ENCODE assay signal across 2 cellular contexts in the genomic region with DNA sequence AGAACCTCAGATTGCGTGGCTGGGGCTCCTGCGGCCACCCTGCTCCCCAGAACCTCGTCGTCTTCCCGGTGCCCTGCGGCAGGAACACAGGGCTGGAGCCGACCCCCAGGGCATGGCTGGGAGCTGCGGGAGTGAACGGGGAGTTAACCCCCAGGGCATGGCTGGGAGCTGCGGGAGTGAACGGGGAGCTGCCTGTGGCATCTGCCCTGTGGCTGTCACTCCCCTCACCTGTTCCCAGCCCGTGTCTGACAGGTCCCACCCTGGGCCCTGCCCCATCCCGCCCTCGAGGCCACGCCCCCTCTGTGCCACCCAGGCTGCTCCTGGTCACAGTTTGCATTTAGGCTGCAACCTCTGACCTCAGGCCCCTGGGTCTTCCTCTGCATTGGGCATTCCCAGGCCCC.
TF ChIP-seq lines count a peak whose summit lies in the region.

No MANE protein-coding gene starts in this region.

TF ChIP-seq in HCT116, 20 proteins besides CTCF, POLR2A, EP300 and RAD21:
- TF ChIP-seq, protein P1, sequence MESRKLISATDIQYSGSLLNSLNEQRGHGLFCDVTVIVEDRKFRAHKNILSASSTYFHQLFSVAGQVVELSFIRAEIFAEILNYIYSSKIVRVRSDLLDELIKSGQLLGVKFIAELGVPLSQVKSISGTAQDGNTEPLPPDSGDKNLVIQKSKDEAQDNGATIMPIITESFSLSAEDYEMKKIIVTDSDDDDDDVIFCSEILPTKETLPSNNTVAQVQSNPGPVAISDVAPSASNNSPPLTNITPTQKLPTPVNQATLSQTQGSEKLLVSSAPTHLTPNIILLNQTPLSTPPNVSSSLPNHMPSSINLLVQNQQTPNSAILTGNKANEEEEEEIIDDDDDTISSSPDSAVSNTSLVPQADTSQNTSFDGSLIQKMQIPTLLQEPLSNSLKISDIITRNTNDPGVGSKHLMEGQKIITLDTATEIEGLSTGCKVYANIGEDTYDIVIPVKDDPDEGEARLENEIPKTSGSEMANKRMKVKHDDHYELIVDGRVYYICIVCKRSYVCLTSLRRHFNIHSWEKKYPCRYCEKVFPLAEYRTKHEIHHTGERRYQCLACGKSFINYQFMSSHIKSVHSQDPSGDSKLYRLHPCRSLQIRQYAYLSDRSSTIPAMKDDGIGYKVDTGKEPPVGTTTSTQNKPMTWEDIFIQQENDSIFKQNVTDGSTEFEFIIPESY (IDR thresholded peaks at IDR 0.05; ENCODE audit: extremely low read depth, insufficient replicate concordance, low read length), result no peak
- TF ChIP-seq FOSL1 (IDR thresholded peaks at IDR 0.05; ENCODE audit: low read depth) (no peak), MAX (IDR thresholded peaks at IDR 0.05) (no peak)

TF ChIP-seq in GM12878, 131 proteins besides CTCF, POLR2A, EP300 and RAD21:
- TF ChIP-seq MTA2 (IDR thresholded peaks at IDR 0.05; ENCODE audit: low read depth), result no peak
- no peak for TF ChIP-seq JUNB (IDR thresholded peaks at IDR 0.05)
- TF ChIP-seq, protein P2, sequence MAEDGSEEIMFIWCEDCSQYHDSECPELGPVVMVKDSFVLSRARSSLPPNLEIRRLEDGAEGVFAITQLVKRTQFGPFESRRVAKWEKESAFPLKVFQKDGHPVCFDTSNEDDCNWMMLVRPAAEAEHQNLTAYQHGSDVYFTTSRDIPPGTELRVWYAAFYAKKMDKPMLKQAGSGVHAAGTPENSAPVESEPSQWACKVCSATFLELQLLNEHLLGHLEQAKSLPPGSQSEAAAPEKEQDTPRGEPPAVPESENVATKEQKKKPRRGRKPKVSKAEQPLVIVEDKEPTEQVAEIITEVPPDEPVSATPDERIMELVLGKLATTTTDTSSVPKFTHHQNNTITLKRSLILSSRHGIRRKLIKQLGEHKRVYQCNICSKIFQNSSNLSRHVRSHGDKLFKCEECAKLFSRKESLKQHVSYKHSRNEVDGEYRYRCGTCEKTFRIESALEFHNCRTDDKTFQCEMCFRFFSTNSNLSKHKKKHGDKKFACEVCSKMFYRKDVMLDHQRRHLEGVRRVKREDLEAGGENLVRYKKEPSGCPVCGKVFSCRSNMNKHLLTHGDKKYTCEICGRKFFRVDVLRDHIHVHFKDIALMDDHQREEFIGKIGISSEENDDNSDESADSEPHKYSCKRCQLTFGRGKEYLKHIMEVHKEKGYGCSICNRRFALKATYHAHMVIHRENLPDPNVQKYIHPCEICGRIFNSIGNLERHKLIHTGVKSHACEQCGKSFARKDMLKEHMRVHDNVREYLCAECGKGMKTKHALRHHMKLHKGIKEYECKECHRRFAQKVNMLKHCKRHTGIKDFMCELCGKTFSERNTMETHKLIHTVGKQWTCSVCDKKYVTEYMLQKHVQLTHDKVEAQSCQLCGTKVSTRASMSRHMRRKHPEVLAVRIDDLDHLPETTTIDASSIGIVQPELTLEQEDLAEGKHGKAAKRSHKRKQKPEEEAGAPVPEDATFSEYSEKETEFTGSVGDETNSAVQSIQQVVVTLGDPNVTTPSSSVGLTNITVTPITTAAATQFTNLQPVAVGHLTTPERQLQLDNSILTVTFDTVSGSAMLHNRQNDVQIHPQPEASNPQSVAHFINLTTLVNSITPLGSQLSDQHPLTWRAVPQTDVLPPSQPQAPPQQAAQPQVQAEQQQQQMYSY (CRISPR knock-in tag; IDR thresholded peaks at IDR 0.05), result no peak
- TF ChIP-seq, protein P3, sequence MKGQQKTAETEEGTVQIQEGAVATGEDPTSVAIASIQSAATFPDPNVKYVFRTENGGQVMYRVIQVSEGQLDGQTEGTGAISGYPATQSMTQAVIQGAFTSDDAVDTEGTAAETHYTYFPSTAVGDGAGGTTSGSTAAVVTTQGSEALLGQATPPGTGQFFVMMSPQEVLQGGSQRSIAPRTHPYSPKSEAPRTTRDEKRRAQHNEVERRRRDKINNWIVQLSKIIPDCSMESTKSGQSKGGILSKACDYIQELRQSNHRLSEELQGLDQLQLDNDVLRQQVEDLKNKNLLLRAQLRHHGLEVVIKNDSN (IDR thresholded peaks at IDR 0.05; ENCODE audit: borderline replicate concordance, extremely low read length, insufficient read depth, low read depth, low read length), result no peak
- TF ChIP-seq MTA3 (IDR thresholded peaks at IDR 0.05; ENCODE audit: borderline replicate concordance, low read length), result no peak
- no peak for TF ChIP-seq MXI1 (IDR thresholded peaks at IDR 0.05; ENCODE audit: low read depth, low read length)
- no peak for TF ChIP-seq FOXK2 (IDR thresholded peaks at IDR 0.05)
- TF ChIP-seq HDAC6 (IDR thresholded peaks at IDR 0.05; ENCODE audit: unreplicated experiment), result no peak
- no peak for TF ChIP-seq SMC3 (IDR thresholded peaks at IDR 0.05; ENCODE audit: borderline replicate concordance, low read length)
- TF ChIP-seq LARP7 (IDR thresholded peaks at IDR 0.05), result no peak
- no peak for TF ChIP-seq PAX8 (IDR thresholded peaks at IDR 0.05)
- no peak for TF ChIP-seq MLLT1 (IDR thresholded peaks at IDR 0.05)
- no peak for TF ChIP-seq TARDBP (IDR thresholded peaks at IDR 0.05; ENCODE audit: borderline replicate concordance)
- TF ChIP-seq, protein P4, sequence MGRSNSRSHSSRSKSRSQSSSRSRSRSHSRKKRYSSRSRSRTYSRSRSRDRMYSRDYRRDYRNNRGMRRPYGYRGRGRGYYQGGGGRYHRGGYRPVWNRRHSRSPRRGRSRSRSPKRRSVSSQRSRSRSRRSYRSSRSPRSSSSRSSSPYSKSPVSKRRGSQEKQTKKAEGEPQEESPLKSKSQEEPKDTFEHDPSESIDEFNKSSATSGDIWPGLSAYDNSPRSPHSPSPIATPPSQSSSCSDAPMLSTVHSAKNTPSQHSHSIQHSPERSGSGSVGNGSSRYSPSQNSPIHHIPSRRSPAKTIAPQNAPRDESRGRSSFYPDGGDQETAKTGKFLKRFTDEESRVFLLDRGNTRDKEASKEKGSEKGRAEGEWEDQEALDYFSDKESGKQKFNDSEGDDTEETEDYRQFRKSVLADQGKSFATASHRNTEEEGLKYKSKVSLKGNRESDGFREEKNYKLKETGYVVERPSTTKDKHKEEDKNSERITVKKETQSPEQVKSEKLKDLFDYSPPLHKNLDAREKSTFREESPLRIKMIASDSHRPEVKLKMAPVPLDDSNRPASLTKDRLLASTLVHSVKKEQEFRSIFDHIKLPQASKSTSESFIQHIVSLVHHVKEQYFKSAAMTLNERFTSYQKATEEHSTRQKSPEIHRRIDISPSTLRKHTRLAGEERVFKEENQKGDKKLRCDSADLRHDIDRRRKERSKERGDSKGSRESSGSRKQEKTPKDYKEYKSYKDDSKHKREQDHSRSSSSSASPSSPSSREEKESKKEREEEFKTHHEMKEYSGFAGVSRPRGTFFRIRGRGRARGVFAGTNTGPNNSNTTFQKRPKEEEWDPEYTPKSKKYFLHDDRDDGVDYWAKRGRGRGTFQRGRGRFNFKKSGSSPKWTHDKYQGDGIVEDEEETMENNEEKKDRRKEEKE (IDR thresholded peaks at IDR 0.05), result no peak
- TF ChIP-seq, protein P5, sequence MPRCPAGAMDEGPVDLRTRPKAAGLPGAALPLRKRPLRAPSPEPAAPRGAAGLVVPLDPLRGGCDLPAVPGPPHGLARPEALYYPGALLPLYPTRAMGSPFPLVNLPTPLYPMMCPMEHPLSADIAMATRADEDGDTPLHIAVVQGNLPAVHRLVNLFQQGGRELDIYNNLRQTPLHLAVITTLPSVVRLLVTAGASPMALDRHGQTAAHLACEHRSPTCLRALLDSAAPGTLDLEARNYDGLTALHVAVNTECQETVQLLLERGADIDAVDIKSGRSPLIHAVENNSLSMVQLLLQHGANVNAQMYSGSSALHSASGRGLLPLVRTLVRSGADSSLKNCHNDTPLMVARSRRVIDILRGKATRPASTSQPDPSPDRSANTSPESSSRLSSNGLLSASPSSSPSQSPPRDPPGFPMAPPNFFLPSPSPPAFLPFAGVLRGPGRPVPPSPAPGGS (IDR thresholded peaks at IDR 0.05; ENCODE audit: borderline replicate concordance, insufficient read depth, low read depth, low read length, poor library complexity, severe bottlenecking), result no peak
- no peak for TF ChIP-seq RAD51 (IDR thresholded peaks at IDR 0.05)
